Comparison of ENCODE assay signal across 9 cellular contexts in the genomic region with DNA sequence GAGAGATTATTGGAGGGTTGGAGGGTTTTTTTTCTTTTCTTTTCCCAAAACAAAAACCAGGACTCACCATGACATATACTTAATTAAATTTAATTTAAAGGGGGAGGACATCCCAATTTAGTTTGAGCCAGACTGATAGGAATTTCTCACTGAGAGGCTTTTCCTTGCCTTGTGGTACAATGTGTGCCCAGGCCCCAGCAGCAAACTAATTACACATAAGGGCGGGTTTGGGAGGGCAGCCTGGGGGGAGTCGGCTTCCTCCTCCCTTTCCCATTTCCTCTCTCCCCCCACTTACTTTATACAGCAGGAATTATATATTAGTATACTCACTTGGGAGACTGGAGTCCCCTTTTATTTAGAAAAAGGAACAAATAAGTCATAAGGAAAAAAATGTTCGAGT. TPM values are rescaled to one million over a fixed set of nuclear protein-coding genes. Genes with fewer than 3 reads are reported as not detected.
DNase-seq lines count a peak whose midpoint lies in the region; ATAC-seq, FAIRE-seq and TF ChIP-seq lines count a peak whose summit lies in the region.
"Had no signal": no experiment of that assay in that cellular context is flagged by ENCODE, and none has a peak within 500 bp of the region (broad histone marks: within the 10 kb centered on the region; RNA-seq: fewer than 3 reads in every experiment).

No MANE protein-coding gene starts in this region.

- WGBS in tibial nerve, 2 donors = 16 to 22% methylated on average over 3 of the region's 3 CpGs

- H3K4me1 ChIP-seq in KMS-11 (ENCODE audit: low read depth, poor library complexity, severe bottlenecking) = peaks cover 54% of the 10 kb centered on the region
- peaks cover 41% of the 10 kb centered on the region for H3K4me1 ChIP-seq in keratinocyte (ENCODE audit: control insufficient read depth, extremely low read depth, insufficient read depth, low read length)
- peaks cover 0 to 66% (median 21%) of the 10 kb centered on the region in 4 donors for H3K4me1 ChIP-seq in tibial nerve

- H3K27ac Mint-ChIP-seq in WTC11 = no peak overlapping the region
- H3K27ac Mint-ChIP-seq: stimulated activated effector memory CD8-positive, alpha-beta T cell treated with anti-CD3 and anti-CD28 coated beads, Interleukin-12 subunit alpha, Interleukin-12 subunit beta, amount 100 ng/mL, for 72 hours had no signal

- H3K9ac ChIP-seq in KMS-11 (peak overlapping the region; percentile 94; the same call in 1 of the 2 replicates), keratinocyte (ENCODE audit: control insufficient read depth, extremely low read depth, insufficient read depth, low read length) (peak overlapping the region; percentile 87)

- CTCF ChIA-PET in WTC11 (lab: Charles Lee) = interaction anchor here (0.9 kb wide), 1 partner anchor 346 kb away, joined by 3 read pairs; no protein-coding TSS in a partner anchor

- peak overlapping the region; percentile 94 for H3K4me3 Mint-ChIP-seq in WTC11
- H3K4me3 Mint-ChIP-seq: stimulated activated effector memory CD8-positive, alpha-beta T cell treated with anti-CD3 and anti-CD28 coated beads, Interleukin-12 subunit alpha, Interleukin-12 subunit beta, amount 100 ng/mL, for 72 hours had no signal

- H3K79me2 ChIP-seq in KMS-11 (ENCODE audit: insufficient read depth, low read depth) = peaks cover 71% of the 10 kb centered on the region
- H3K79me2 ChIP-seq in keratinocyte (ENCODE audit: control insufficient read depth, insufficient read depth, low read length) = peaks cover 69% of the 10 kb centered on the region

- no peak for TF ChIP-seq POLR2A in tibial nerve (IDR thresholded peaks at IDR 0.05)

- no peak for ATAC-seq in WTC11
- ATAC-seq: left colon; stimulated activated effector memory CD8-positive, alpha-beta T cell treated with anti-CD3 and anti-CD28 coated beads, Interleukin-12 subunit alpha, Interleukin-12 subunit beta, amount 100 ng/mL, for 72 hours had no signal

- H3K9me3 ChIP-seq in keratinocyte (ENCODE audit: control insufficient read depth, low read depth, low read length) = no peaks in the 10 kb centered on the region
- H3K9me3 ChIP-seq in tibial nerve = no peaks in the 10 kb centered on the region

- no peak for DNase-seq in WTC11 (ENCODE audit: low spot score)
- no peak for DNase-seq in keratinocyte (ENCODE audit: low read depth, low spot score)
- DNase-seq in tibial nerve (ENCODE audit: low spot score in 2 of 2) = no peak
- DNase-seq in GM20000 (ENCODE audit: low spot score) = no peak
- no peak for DNase-seq in NCI-H774 (lab: John Stamatoyannopoulos, UW)
- no peak for DNase-seq in NK-92 treated with Interleukin-12 subunit alpha and Interleukin-12 subunit beta, amount 100 ng/mL, for 24 hours (lab: John Stamatoyannopoulos, UW)
- DNase-seq: left colon had no signal

- no peaks in the 10 kb centered on the region for H3K27me3 ChIP-seq in KMS-11 (ENCODE audit: insufficient read depth, low read depth)
- no peaks in the 10 kb centered on the region for H3K27me3 ChIP-seq in keratinocyte (ENCODE audit: control insufficient read depth, extremely low read depth, insufficient read depth, low read length)
- no peaks in the 10 kb centered on the region for H3K27me3 ChIP-seq in tibial nerve

- peak overlapping the region; percentile 65; the same call in 1 of the 2 replicates for H3K27ac ChIP-seq in KMS-11
- peak overlapping the region; percentile 63 for H3K27ac ChIP-seq in keratinocyte (ENCODE audit: control insufficient read depth, insufficient read depth, low read length)
- peak overlapping the region; percentile 94 to 100 (median 96) for H3K27ac ChIP-seq in tibial nerve

- H4K20me1 ChIP-seq in KMS-11 (ENCODE audit: insufficient read depth) = peaks cover 16% of the 10 kb centered on the region
- H4K20me1 ChIP-seq in keratinocyte (ENCODE audit: control insufficient read depth, extremely low read depth, insufficient read depth, low read length) = peaks cover 10% of the 10 kb centered on the region

- no peak overlapping the region for H2AFZ ChIP-seq in KMS-11 (ENCODE audit: low read depth)
- H2AFZ ChIP-seq in keratinocyte (ENCODE audit: control insufficient read depth, low read length) = no peak overlapping the region

- POLR2A ChIA-PET in WTC11 (lab: Charles Lee) = no interaction called here

- no peaks in the 10 kb centered on the region for H3K9me3 Mint-ChIP-seq in WTC11
- H3K9me3 Mint-ChIP-seq: stimulated activated effector memory CD8-positive, alpha-beta T cell treated with anti-CD3 and anti-CD28 coated beads, Interleukin-12 subunit alpha, Interleukin-12 subunit beta, amount 100 ng/mL, for 72 hours had no signal

- H3K4me1 Mint-ChIP-seq in WTC11 = peaks cover 67% of the 10 kb centered on the region
- H3K4me1 Mint-ChIP-seq: stimulated activated effector memory CD8-positive, alpha-beta T cell treated with anti-CD3 and anti-CD28 coated beads, Interleukin-12 subunit alpha, Interleukin-12 subunit beta, amount 100 ng/mL, for 72 hours had no signal

- peaks cover 13% of the 10 kb centered on the region for H3K27me3 Mint-ChIP-seq in WTC11 (ENCODE audit: low read depth)

- H3K4me3 ChIP-seq in KMS-11 (IDR thresholded peaks at IDR 0.05; ENCODE audit: insufficient read depth, low read depth, low read length) (no peak overlapping the region), keratinocyte (ENCODE audit: control insufficient read depth in 2 of 3, extremely low read depth in 1 of 3, insufficient read depth in 2 of 3, low read depth in 1 of 3, low read length in 3 of 3) (peak overlapping the region; percentile 61 to 97 (median 78)), tibial nerve (peak overlapping the region; percentile 49 to 98 (median 74))

- peaks cover 3% of the 10 kb centered on the region for H3K9me1 ChIP-seq in keratinocyte (ENCODE audit: control insufficient read depth, extremely low read depth, insufficient read depth, low read length)

- no peaks in the 10 kb centered on the region for H3K36me3 ChIP-seq in KMS-11 (ENCODE audit: insufficient read depth)
- peaks cover 0 to 13% of the 10 kb centered on the region in 2 experiments for H3K36me3 ChIP-seq in keratinocyte (ENCODE audit: control insufficient read depth in 2 of 2, extremely low read depth in 1 of 2, insufficient read depth in 2 of 2, low read length in 2 of 2)
- no peaks in the 10 kb centered on the region for H3K36me3 ChIP-seq in tibial nerve

- H3K36me3 Mint-ChIP-seq in WTC11 = peaks cover 2% of the 10 kb centered on the region; the same call in 1 of the 2 replicates
- H3K36me3 Mint-ChIP-seq: stimulated activated effector memory CD8-positive, alpha-beta T cell treated with anti-CD3 and anti-CD28 coated beads, Interleukin-12 subunit alpha, Interleukin-12 subunit beta, amount 100 ng/mL, for 72 hours had no signal

- no peak for FAIRE-seq in keratinocyte (lab: Jason Lieb, UNC)

- TF ChIP-seq CTCF in KMS-11 (conservative IDR thresholded peaks at IDR 0.05; ENCODE audit: low read depth, low read length) = no peak
- no peak for TF ChIP-seq CTCF in WTC11 (IDR thresholded peaks at IDR 0.05)
- no peak for TF ChIP-seq CTCF in keratinocyte (optimal IDR thresholded peaks at IDR 0.05 in 1 of 3, IDR thresholded peaks at IDR 0.05 in 1 of 3, conservative IDR thresholded peaks at IDR 0.05 in 1 of 3; ENCODE audit: extremely low read depth in 1 of 3, insufficient read depth in 2 of 3, low read length in 3 of 3)
- no peak for TF ChIP-seq CTCF in tibial nerve (IDR thresholded peaks at IDR 0.05)
- TF ChIP-seq CTCF in GM20000 (IDR thresholded peaks at IDR 0.05; ENCODE audit: extremely low read depth, missing control alignments) = no peak

- H3K4me2 ChIP-seq in KMS-11 (peak overlapping the region; percentile 59), keratinocyte (ENCODE audit: control insufficient read depth, extremely low read depth, insufficient read depth, low read depth, low read length) (peak overlapping the region; percentile 84)

- TF ChIP-seq EP300 in tibial nerve (IDR thresholded peaks at IDR 0.05) = peak in 1 of 2 donors; percentile 43

- dilution Hi-C loops in keratinocyte (cut with MboI; ENCODE audit: extremely low pct_ligation_motif_present, low sequenced_read_pairs) = no loop called here

TF ChIP-seq in WTC11, 78 proteins besides CTCF, POLR2A, EP300 and RAD21 (continues in another document):
- TF ChIP-seq, protein P1, sequence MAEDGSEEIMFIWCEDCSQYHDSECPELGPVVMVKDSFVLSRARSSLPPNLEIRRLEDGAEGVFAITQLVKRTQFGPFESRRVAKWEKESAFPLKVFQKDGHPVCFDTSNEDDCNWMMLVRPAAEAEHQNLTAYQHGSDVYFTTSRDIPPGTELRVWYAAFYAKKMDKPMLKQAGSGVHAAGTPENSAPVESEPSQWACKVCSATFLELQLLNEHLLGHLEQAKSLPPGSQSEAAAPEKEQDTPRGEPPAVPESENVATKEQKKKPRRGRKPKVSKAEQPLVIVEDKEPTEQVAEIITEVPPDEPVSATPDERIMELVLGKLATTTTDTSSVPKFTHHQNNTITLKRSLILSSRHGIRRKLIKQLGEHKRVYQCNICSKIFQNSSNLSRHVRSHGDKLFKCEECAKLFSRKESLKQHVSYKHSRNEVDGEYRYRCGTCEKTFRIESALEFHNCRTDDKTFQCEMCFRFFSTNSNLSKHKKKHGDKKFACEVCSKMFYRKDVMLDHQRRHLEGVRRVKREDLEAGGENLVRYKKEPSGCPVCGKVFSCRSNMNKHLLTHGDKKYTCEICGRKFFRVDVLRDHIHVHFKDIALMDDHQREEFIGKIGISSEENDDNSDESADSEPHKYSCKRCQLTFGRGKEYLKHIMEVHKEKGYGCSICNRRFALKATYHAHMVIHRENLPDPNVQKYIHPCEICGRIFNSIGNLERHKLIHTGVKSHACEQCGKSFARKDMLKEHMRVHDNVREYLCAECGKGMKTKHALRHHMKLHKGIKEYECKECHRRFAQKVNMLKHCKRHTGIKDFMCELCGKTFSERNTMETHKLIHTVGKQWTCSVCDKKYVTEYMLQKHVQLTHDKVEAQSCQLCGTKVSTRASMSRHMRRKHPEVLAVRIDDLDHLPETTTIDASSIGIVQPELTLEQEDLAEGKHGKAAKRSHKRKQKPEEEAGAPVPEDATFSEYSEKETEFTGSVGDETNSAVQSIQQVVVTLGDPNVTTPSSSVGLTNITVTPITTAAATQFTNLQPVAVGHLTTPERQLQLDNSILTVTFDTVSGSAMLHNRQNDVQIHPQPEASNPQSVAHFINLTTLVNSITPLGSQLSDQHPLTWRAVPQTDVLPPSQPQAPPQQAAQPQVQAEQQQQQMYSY (CRISPR knock-in tag; IDR thresholded peaks at IDR 0.05) = no peak
- TF ChIP-seq ZNF416 (CRISPR knock-in tag; IDR thresholded peaks at IDR 0.05) (no peak), SP1 (CRISPR knock-in tag; conservative IDR thresholded peaks at IDR 0.05) (no peak), ZNF138 (CRISPR knock-in tag; conservative IDR thresholded peaks at IDR 0.05) (no peak)

RNA-seq across cellular contexts. Expression of a gene that starts 2.9 kb away (rescaled TPM):
- 58.9 to 79.9 TPM (median 62.0 TPM) in 3 replicates for total RNA-seq in WTC11 (2021)
- polyA plus RNA-seq in keratinocyte = 18.7 to 33.6 TPM (median 32.7 TPM) in 3 replicates
- 18.1 TPM for polyA plus RNA-seq in keratinocyte (2011; ENCODE audit: low read depth)
- 21.7 and 32.2 TPM in 2 replicates for polyA plus RNA-seq in keratinocyte (2011; cell fraction: cytosol; rRNA removed)
- polyA plus RNA-seq in keratinocyte (2011; cell fraction: nucleus; rRNA removed) = 37.7 and 43.0 TPM in 2 replicates
- 16.2 and 37.8 TPM in 2 replicates for polyA plus RNA-seq in keratinocyte (2012; ENCODE audit: low replicate concordance)
- 36.9 to 96.2 TPM (median 41.3 TPM) in 3 replicates for polyA minus RNA-seq in keratinocyte
- polyA minus RNA-seq in keratinocyte (2011; cell fraction: cytosol; rRNA and poly(A)+ RNA removed) = 44.3 TPM
- polyA minus RNA-seq in keratinocyte (2011; cell fraction: nucleus; rRNA and poly(A)+ RNA removed) = 49.3 and 96.6 TPM in 2 replicates
- 100 to 1,000 TPM; 127 to 165 (median 140) TPM for total RNA-seq in tibial nerve
